Comparison of ENCODE assay signal across 7 cellular contexts in genomic region chr3:121545049-121545563, GRCh38. TPM values are rescaled to one million over a fixed set of nuclear protein-coding genes. Genes with fewer than 3 reads are reported as not detected.
DNase-seq lines count a peak whose midpoint lies in the region; ATAC-seq and TF ChIP-seq lines count a peak whose summit lies in the region.

No MANE protein-coding gene starts in this region.

- peak overlapping the region; percentile 96 for H3K27ac Mint-ChIP-seq in activated T-helper 17 cell treated with anti-CD3 and anti-CD28 coated beads, Interleukin-2, amount 50 U/mL, for 72 hours

- H3K27ac ChIP-seq in suprapubic skin, result no peak overlapping the region

- H3K4me3 ChIP-seq in GM06990 (replicated peaks; ENCODE audit: low read depth, low read length) (peak overlapping the region; percentile 78), kidney epithelial cell (ENCODE audit: low read depth, low read length) (peak overlapping the region; percentile 78), suprapubic skin (peak overlapping the region; percentile 62)

- H3K36me3 Mint-ChIP-seq in activated T-helper 17 cell treated with anti-CD3 and anti-CD28 coated beads, Interleukin-2, amount 50 U/mL, for 72 hours (ENCODE audit: low read depth), result peaks cover 5% of the 10 kb centered on the region

- TF ChIP-seq POLR2A in suprapubic skin (IDR thresholded peaks at IDR 0.05), result no peak

- TF ChIP-seq CTCF in GM06990 (IDR thresholded peaks at IDR 0.05; ENCODE audit: insufficient read depth, low read length, poor library complexity, severe bottlenecking) (no peak), kidney epithelial cell (IDR thresholded peaks at IDR 0.05; ENCODE audit: insufficient read depth, low read length, poor library complexity, severe bottlenecking) (no peak), suprapubic skin (IDR thresholded peaks at IDR 0.05) (no peak)

- peak overlapping the region; percentile 97 for H3K4me3 Mint-ChIP-seq in activated T-helper 17 cell treated with anti-CD3 and anti-CD28 coated beads, Interleukin-2, amount 50 U/mL, for 72 hours

- H3K36me3 ChIP-seq in GM06990 (ENCODE audit: control insufficient read depth, insufficient read depth, low read length) (no peaks in the 10 kb centered on the region), kidney epithelial cell (ENCODE audit: control insufficient read depth, insufficient read depth, low read length) (no peaks in the 10 kb centered on the region), suprapubic skin (no peaks in the 10 kb centered on the region)

- no peaks in the 10 kb centered on the region for H3K9me3 ChIP-seq in suprapubic skin

- H3K4me1 Mint-ChIP-seq in activated T-helper 17 cell treated with anti-CD3 and anti-CD28 coated beads, Interleukin-2, amount 50 U/mL, for 72 hours, result peaks cover 8% of the 10 kb centered on the region

- TF ChIP-seq EP300 in suprapubic skin (IDR thresholded peaks at IDR 0.05), result no peak

- DNase-seq in GM06990 (ENCODE audit: extremely low read depth, insufficient read length) (no peak), kidney epithelial cell (ENCODE audit: low read depth) (no peak), suprapubic skin (ENCODE audit: low spot score in 2 of 2) (no peak)

- no peaks in the 10 kb centered on the region for H3K27me3 Mint-ChIP-seq in activated T-helper 17 cell treated with anti-CD3 and anti-CD28 coated beads, Interleukin-2, amount 50 U/mL, for 72 hours

- ATAC-seq in HG03432 (IDR thresholded peaks at IDR 0.05; ENCODE audit: unreplicated experiment), result peak; percentile 1
- peak; percentile 17 for ATAC-seq in activated T-helper 17 cell treated with anti-CD3 and anti-CD28 coated beads, Interleukin-2, amount 50 U/mL, for 72 hours (replicated peaks)
- ATAC-seq in HG03025 (IDR thresholded peaks at IDR 0.05; ENCODE audit: low FRiP score, unreplicated experiment), result no peak
- no peak for ATAC-seq in GM19455 (IDR thresholded peaks at IDR 0.05; ENCODE audit: unreplicated experiment)

- H3K4me1 ChIP-seq in suprapubic skin, result peaks cover 14% of the 10 kb centered on the region

- WGBS in suprapubic skin, result 3% methylated on average over 15 of the region's 18 CpGs

- no peaks in the 10 kb centered on the region for H3K27me3 ChIP-seq in GM06990 (replicated peaks; ENCODE audit: control insufficient read depth, insufficient read depth, low read length)
- no peaks in the 10 kb centered on the region for H3K27me3 ChIP-seq in kidney epithelial cell (ENCODE audit: control insufficient read depth, insufficient read depth, low read length)
- H3K27me3 ChIP-seq in suprapubic skin, result no peaks in the 10 kb centered on the region

- H3K9me3 Mint-ChIP-seq in activated T-helper 17 cell treated with anti-CD3 and anti-CD28 coated beads, Interleukin-2, amount 50 U/mL, for 72 hours, result no peaks in the 10 kb centered on the region

RNA-seq across cellular contexts. Expression of gene POLQ, which starts 0.7 kb away (rescaled TPM):
- 10 to 100 TPM; 11.8 to 19.0 TPM for total RNA-seq in activated T-helper 17 cell treated with anti-CD3 and anti-CD28 coated beads, Interleukin-2, amount 50 U/mL, for 72 hours
- total RNA-seq in kidney epithelial cell, result 1.3 and 2.0 TPM in 2 replicates
- total RNA-seq in suprapubic skin, result 1 to 10 TPM in 1 of 4 donors, under 1 TPM in 3; 0.76 to 2.4 (median 0.84) TPM

RNA-seq across cellular contexts. Expression of gene ARGFX, which starts 22.6 kb away (rescaled TPM):
- not detected for total RNA-seq in activated T-helper 17 cell treated with anti-CD3 and anti-CD28 coated beads, Interleukin-2, amount 50 U/mL, for 72 hours
- total RNA-seq in kidney epithelial cell (not detected in 2 replicates), suprapubic skin (not detected)

RNA-seq across cellular contexts. Expression of gene FBXO40, which starts 48.1 kb away (rescaled TPM):
- total RNA-seq in activated T-helper 17 cell treated with anti-CD3 and anti-CD28 coated beads, Interleukin-2, amount 50 U/mL, for 72 hours, result not detected
- total RNA-seq in kidney epithelial cell, result under 0.01 TPM in 1 of 2 replicates, not detected in the other
- total RNA-seq in suprapubic skin, result under 1 TPM in 1 of 4 donors, not detected in 3; 0.11 TPM

Comparison
In these comparisons a context has a peak if more than half of its experiments do, and no peak if none do; other contexts are left out.
1. ATAC-seq: peak in HG03432 (single experiment) and activated T-helper 17 cell treated with anti-CD3 and anti-CD28 coated beads, Interleukin-2, amount 50 U/mL, for 72 hours (single experiment); none in HG03025 (single experiment) and GM19455 (single experiment).
2. Peak in every context shown above with its lines, with median percentiles within 50 percentile points of each other: H3K4me3 ChIP-seq.